ENCODE assay signal across 32 cellular contexts in genomic region chr9:1747568-1747967, GRCh38.
DNase-seq lines count a peak whose midpoint lies in the region; ATAC-seq, FAIRE-seq and TF ChIP-seq lines count a peak whose summit lies in the region.
"Had no signal": no experiment of that assay in that cellular context is flagged by ENCODE, and none has a peak within 500 bp of the region (broad histone marks: within the 10 kb centered on the region; RNA-seq: fewer than 3 reads in every experiment).

No MANE protein-coding gene starts in this region.

- no peaks in the 10 kb centered on the region; the same call in 2 of the 3 replicates for H3K9me3 ChIP-seq in GM12878 (replicated peaks; ENCODE audit: control insufficient read depth, insufficient read depth, low read length)
- H3K9me3 ChIP-seq: ovary had no signal

- DNase-seq in NCI-H1436 treated with DMSO at 0.1 percent for 48 hours (lab: John Stamatoyannopoulos, UW) (peak; percentile 71), NCI-H1436 (lab: John Stamatoyannopoulos, UW) (no peak), GM23338 (ENCODE audit: low spot score) (no peak), NCI-H187 (lab: John Stamatoyannopoulos, UW) (peak; percentile 52 to 76), GM12878 (ENCODE audit: low read depth, low spot score) (no peak), HTR-8/SVneo (ENCODE audit: insufficient read length, low spot score) (no peak)
- no peak for DNase-seq in activated CD4-positive, alpha-beta T cell treated with anti-CD3 and anti-CD28 coated beads, Interleukin-2, amount 10 ng/mL, durations not matched to agents 7 days and 5 days
- DNase-seq: 8988T; activated CD8-positive, alpha-beta T cell treated with anti-CD3 and anti-CD28 coated beads, Interleukin-2, amount 10 ng/mL, durations not matched to agents 7 days and 5 days; activated effector memory CD4-positive, alpha-beta T cell treated with anti-CD3 and anti-CD28 coated beads, Interleukin-2, amount 50 U/mL, for 16 hours; activated T-cell treated with anti-CD3 and anti-CD28 coated beads for 4 hours; Calu3; caudate nucleus; endodermal cell; foreskin fibroblast; NCI-H1930; NCI-H2227 treated with DMSO at 0.1 percent for 48 hours; nephron progenitor cell; ovary; PC-3; retina; small intestine; stimulated activated CD4-positive, alpha-beta T cell treated with anti-CD3 and anti-CD28 coated beads, Interleukin-1b, Interleukin-23, amount 100 ng/mL, for 48 hours; stimulated activated CD8-positive, alpha-beta memory T cell treated with anti-CD3 and anti-CD28 coated beads, Interleukin-4, amount 100 ng/mL, for 48 hours; stimulated activated naive CD8-positive, alpha-beta T cell treated with anti-CD3 and anti-CD28 coated beads, Interleukin-15, amount 100 ng/mL, for 72 hours; T-helper 17 cell had no signal

- H2AFZ ChIP-seq in GM23338 (peak overlapping the region; percentile 28; the same call in 1 of the 2 replicates), GM12878 (ENCODE audit: control insufficient read depth, low read depth, low read length) (peak overlapping the region; percentile 62)

- H3K4me2 ChIP-seq in GM23338 (no peak overlapping the region), GM12878 (ENCODE audit: control insufficient read depth, insufficient read depth) (no peak overlapping the region)

- peaks cover 7% of the 10 kb centered on the region; the same call in 1 of the 3 replicates for H3K36me3 Mint-ChIP-seq in GM23338 (ENCODE audit: low read depth)
- H3K36me3 Mint-ChIP-seq in activated CD4-positive, alpha-beta T cell treated with anti-CD3 and anti-CD28 coated beads, Interleukin-2, amount 10 ng/mL, durations not matched to agents 7 days and 5 days (ENCODE audit: low read depth): no peaks in the 10 kb centered on the region

- SMC1A ChIA-PET in GM12878 (lab: Charles Lee; ENCODE audit: uncharacterized antibody, unreplicated experiment): interaction anchor here (0.9 to 3.2 kb wide), 7 partner anchors 15 to 192 kb away, joined by 3 to 7 read pairs (median 5); no protein-coding TSS in a partner anchor

- H3K27ac Mint-ChIP-seq in GM23338: no peak overlapping the region
- H3K27ac Mint-ChIP-seq in activated CD4-positive, alpha-beta T cell treated with anti-CD3 and anti-CD28 coated beads, Interleukin-2, amount 10 ng/mL, durations not matched to agents 7 days and 5 days: no peak overlapping the region
- H3K27ac Mint-ChIP-seq: activated CD8-positive, alpha-beta T cell treated with anti-CD3 and anti-CD28 coated beads, Interleukin-2, amount 10 ng/mL, durations not matched to agents 7 days and 5 days; endodermal cell; nephron progenitor cell; stimulated activated naive CD8-positive, alpha-beta T cell treated with anti-CD3 and anti-CD28 coated beads, Interleukin-15, amount 100 ng/mL, for 72 hours; T-helper 17 cell had no signal

- H3K4me1 Mint-ChIP-seq in GM23338: no peaks in the 10 kb centered on the region
- H3K4me1 Mint-ChIP-seq in activated CD4-positive, alpha-beta T cell treated with anti-CD3 and anti-CD28 coated beads, Interleukin-2, amount 10 ng/mL, durations not matched to agents 7 days and 5 days: no peaks in the 10 kb centered on the region
- H3K4me1 Mint-ChIP-seq: nephron progenitor cell; stimulated activated naive CD8-positive, alpha-beta T cell treated with anti-CD3 and anti-CD28 coated beads, Interleukin-15, amount 100 ng/mL, for 72 hours; T-helper 17 cell had no signal

- FAIRE-seq in GM12878 (lab: Jason Lieb, UNC): peak; percentile 31
- FAIRE-seq in HTR-8/SVneo (lab: Jason Lieb, UNC): no peak
- FAIRE-seq: small intestine had no signal

- no peaks in the 10 kb centered on the region for H3F3A ChIP-seq in GM23338 (replicated peaks; ENCODE audit: low read depth)

- H3K27me3 Mint-ChIP-seq in GM23338 (ENCODE audit: insufficient read depth, low read depth, poor library complexity): no peaks in the 10 kb centered on the region
- peaks cover 8% of the 10 kb centered on the region for H3K27me3 Mint-ChIP-seq in activated CD4-positive, alpha-beta T cell treated with anti-CD3 and anti-CD28 coated beads, Interleukin-2, amount 10 ng/mL, durations not matched to agents 7 days and 5 days

- H3K79me2 ChIP-seq in GM23338 (replicated peaks; ENCODE audit: insufficient read depth): no peaks in the 10 kb centered on the region
- H3K79me2 ChIP-seq in GM12878 (ENCODE audit: control insufficient read depth, insufficient read depth, low read length): no peaks in the 10 kb centered on the region

- no peak overlapping the region for H3K9ac ChIP-seq in GM12878 (ENCODE audit: control insufficient read depth, insufficient read depth, low read length)

- ATAC-seq in GM23338 (no peak), GM12878 (peak; percentile 59), GM18861 (IDR thresholded peaks at IDR 0.05; ENCODE audit: unreplicated experiment) (no peak)
- ATAC-seq: activated CD8-positive, alpha-beta T cell treated with anti-CD3 and anti-CD28 coated beads, Interleukin-2, amount 10 ng/mL, durations not matched to agents 7 days and 5 days; esophagus mucosa; PC-3; Right ventricle myocardium inferior; SK-N-SH treated with all-trans-retinoic acid at 6 μM for 48 hours; stimulated activated naive CD8-positive, alpha-beta T cell treated with anti-CD3 and anti-CD28 coated beads, Interleukin-15, amount 100 ng/mL, for 72 hours; T-helper 17 cell had no signal

- H3K9me3 Mint-ChIP-seq in GM23338: peaks cover 26% of the 10 kb centered on the region
- peaks cover 2% of the 10 kb centered on the region for H3K9me3 Mint-ChIP-seq in activated CD4-positive, alpha-beta T cell treated with anti-CD3 and anti-CD28 coated beads, Interleukin-2, amount 10 ng/mL, durations not matched to agents 7 days and 5 days

- no TSS peak for BruUV-seq in GM12878 (replicated peaks; lab: Mats Ljungman, UMichigan)

- no peak; a peak in 1 of 4 replicates for TF ChIP-seq EP300 in GM12878 (IDR thresholded peaks at IDR 0.05; ENCODE audit: borderline replicate concordance in 1 of 2, control insufficient read depth in 1 of 2, low read depth in 2 of 2, low read length in 2 of 2)

- TF ChIP-seq POLR2A in GM12878 (IDR thresholded peaks at IDR 0.05; ENCODE audit: low read depth, low read length): no peak

- peaks cover 3% of the 10 kb centered on the region; the same call in 1 of the 2 replicates for H3K9me2 ChIP-seq in GM23338 (ENCODE audit: insufficient read depth)

- H3K36me3 ChIP-seq in GM23338 (ENCODE audit: insufficient read depth): no peaks in the 10 kb centered on the region
- no peaks in the 10 kb centered on the region for H3K36me3 ChIP-seq in GM12878 (ENCODE audit: control insufficient read depth in 2 of 2, insufficient read depth in 2 of 2, low read length in 1 of 2)
- H3K36me3 ChIP-seq: ovary had no signal

- no peak overlapping the region for H3K4me3 Mint-ChIP-seq in GM23338
- H3K4me3 Mint-ChIP-seq in activated CD4-positive, alpha-beta T cell treated with anti-CD3 and anti-CD28 coated beads, Interleukin-2, amount 10 ng/mL, durations not matched to agents 7 days and 5 days: no peak overlapping the region
- H3K4me3 Mint-ChIP-seq: activated CD8-positive, alpha-beta T cell treated with anti-CD3 and anti-CD28 coated beads, Interleukin-2, amount 10 ng/mL, durations not matched to agents 7 days and 5 days; endodermal cell; nephron progenitor cell; stimulated activated naive CD8-positive, alpha-beta T cell treated with anti-CD3 and anti-CD28 coated beads, Interleukin-15, amount 100 ng/mL, for 72 hours; T-helper 17 cell had no signal

- no peak for TF ChIP-seq RAD21 in GM12878 (IDR thresholded peaks at IDR 0.05; ENCODE audit: insufficient read depth, low read depth, low read length)

- in situ Hi-C loops in GM12878 (cut with MboI): no loop called here

- H3K27me3 ChIP-seq in GM23338 (ENCODE audit: insufficient read depth) (no peaks in the 10 kb centered on the region), GM12878 (replicated peaks in 1 of 2; ENCODE audit: control insufficient read depth in 2 of 2, insufficient read depth in 2 of 2, low read length in 1 of 2) (no peaks in the 10 kb centered on the region)
- H3K27me3 ChIP-seq: ovary had no signal

- H4K20me1 ChIP-seq in GM23338 (replicated peaks; ENCODE audit: insufficient read depth): no peaks in the 10 kb centered on the region
- no peaks in the 10 kb centered on the region for H4K20me1 ChIP-seq in GM12878 (ENCODE audit: control insufficient read depth, insufficient read depth)

- H3K4me3 ChIP-seq in GM23338 (no peak overlapping the region), GM12878 (no peak overlapping the region)
- H3K4me3 ChIP-seq: lung, ovary had no signal

- no peak overlapping the region for H3K27ac ChIP-seq in GM23338 (ENCODE audit: low read depth)
- no peak overlapping the region; the same call in 1 of the 2 replicates for H3K27ac ChIP-seq in GM12878 (ENCODE audit: control insufficient read depth, insufficient read depth)
- H3K27ac ChIP-seq: HL-60, ovary had no signal

- RAD21 ChIA-PET in GM12878 (lab: Charles Lee; ENCODE audit: unreplicated experiment): interaction anchor here (1.2 to 1.9 kb wide), 3 partner anchors 90 to 339 kb away, joined by 4 to 5 read pairs (median 4); no protein-coding TSS in a partner anchor

- POLR2A ChIA-PET in GM12878 (lab: Charles Lee): interaction anchor here (0.5 kb wide), 1 partner anchor 103 kb away, joined by 4 read pairs; no protein-coding TSS in a partner anchor
- POLR2A ChIA-PET in activated CD4-positive, alpha-beta T cell treated with anti-CD3 and anti-CD28 coated beads, Interleukin-2, amount 10 ng/mL, durations not matched to agents 7 days and 5 days (lab: Charles Lee): no interaction called here

- H3K4me1 ChIP-seq in GM23338 (ENCODE audit: insufficient read depth): no peaks in the 10 kb centered on the region
- H3K4me1 ChIP-seq in GM12878 (ENCODE audit: control insufficient read depth, insufficient read depth, low read length): no peaks in the 10 kb centered on the region; the same call in 1 of the 2 replicates

- intact Hi-C loops in GM12878 (cut with micrococcal nuclease; ENCODE audit: unreplicated experiment): no loop called here

- CTCF ChIA-PET in GM12878 (lab: Yijun Ruan, JAX): interaction anchor here (0.8 to 2.0 kb wide), 3 partner anchors 11 to 90 kb away, joined by 3 to 5 read pairs (median 4); no protein-coding TSS in a partner anchor
- CTCF ChIA-PET in activated CD4-positive, alpha-beta T cell treated with anti-CD3 and anti-CD28 coated beads, Interleukin-2, amount 10 ng/mL, durations not matched to agents 7 days and 5 days (lab: Charles Lee): no interaction called here

- TF ChIP-seq CTCF in GM23338 (conservative IDR thresholded peaks at IDR 0.05; ENCODE audit: low read depth in 2 of 2): no peak
- no peak for TF ChIP-seq CTCF in GM12878 (IDR thresholded peaks at IDR 0.05 in 2 of 3, conservative IDR thresholded peaks at IDR 0.05 in 1 of 3; ENCODE audit: control insufficient read depth in 2 of 3, extremely low read depth in 1 of 3, insufficient read depth in 1 of 3, low read depth in 3 of 3, low read length in 3 of 3)

- WGBS in GM12878 (ENCODE audit: insufficient coverage, insufficient replicate concordance, low lambda C conversion rate, missing lambda C conversion rate): 33% methylated on average over 1 of the region's 1 CpG

TF ChIP-seq in GM12878, 131 proteins besides CTCF, POLR2A, EP300 and RAD21 (continues in another document):
- TF ChIP-seq MTA2 (IDR thresholded peaks at IDR 0.05; ENCODE audit: low read depth) (peak; percentile 45; the same call in 1 of the 2 replicates), ATF7 (IDR thresholded peaks at IDR 0.05; ENCODE audit: low read depth) (peak; percentile 74), RAD51 (IDR thresholded peaks at IDR 0.05) (peak; percentile 48; the same call in 1 of the 2 replicates), BHLHE40 (IDR thresholded peaks at IDR 0.05; ENCODE audit: borderline replicate concordance in 1 of 2, low read depth in 2 of 2, low read length in 1 of 2) (peak; percentile 49 to 54; a peak in 2 of 4 replicates)

Comparison
In these comparisons a context has a peak if more than half of its experiments do, and no peak if none do; other contexts are left out.
1. DNase-seq: peak in NCI-H1436 treated with DMSO at 0.1 percent for 48 hours (single experiment) and NCI-H187 (2 of 2); none in NCI-H1436 (single experiment), GM23338 (single experiment), GM12878 (single experiment), activated CD4-positive, alpha-beta T cell treated with anti-CD3 and anti-CD28 coated beads, Interleukin-2, amount 10 ng/mL, durations not matched to agents 7 days and 5 days (single experiment) and HTR-8/SVneo (single experiment).